ENCODE assay signal across 35 cellular contexts in the genomic region with DNA sequence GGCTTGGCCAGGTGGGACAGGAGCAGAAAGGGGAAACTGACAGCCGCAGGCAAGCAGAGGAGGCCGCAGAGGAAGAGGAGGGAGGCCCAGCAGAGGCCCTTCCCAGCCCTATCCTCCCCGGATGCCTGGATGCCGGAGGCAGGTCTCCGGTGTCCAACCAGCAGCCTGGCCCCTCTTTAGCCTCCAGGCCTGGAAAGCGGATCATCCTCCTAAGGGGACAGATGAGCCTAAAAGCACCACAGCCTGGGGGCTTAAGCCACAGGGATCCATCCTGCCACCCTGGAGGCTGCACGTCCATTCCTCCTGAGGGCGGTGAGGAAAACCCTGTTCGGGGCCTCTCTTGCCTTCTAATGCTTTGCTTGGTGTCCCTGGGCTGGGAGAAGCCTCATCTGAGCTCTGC.
"Had no signal": no experiment of that assay in that cellular context is flagged by ENCODE, and none has a peak within 500 bp of the region (broad histone marks: within the 10 kb centered on the region; RNA-seq: fewer than 3 reads in every experiment).

No MANE protein-coding gene starts in this region.

- H3K36me3 ChIP-seq: adrenal gland, breast epithelium had no signal

- H3K27ac ChIP-seq: adrenal gland, body of pancreas, breast epithelium, KMS-11, PC-9, RWPE1 had no signal

- H3K27me3 Mint-ChIP-seq: activated CD4-positive, alpha-beta T cell treated with anti-CD3 and anti-CD28 coated beads for 36 hours; activated CD4-positive, alpha-beta T cell treated with anti-CD3 and anti-CD28 coated beads, Interleukin-2, amount 10 ng/mL, durations not matched to agents 7 days and 5 days; activated naive CD4-positive, alpha-beta T cell treated with anti-CD3 and anti-CD28 coated beads, Interleukin-2, amount 50 U/mL, for 24 hours; activated T-cell treated with anti-CD3 and anti-CD28 coated beads, Interleukin-2, amount 50 U/mL, for 24 hours had no signal

- H3K4me2 ChIP-seq: KMS-11, PC-9 had no signal

- FAIRE-seq: astrocyte, RCC 7860 had no signal

- H3K27me3 ChIP-seq: adrenal gland, body of pancreas, breast epithelium had no signal

- H3K27ac Mint-ChIP-seq: activated CD4-positive, alpha-beta T cell treated with anti-CD3 and anti-CD28 coated beads for 36 hours; activated CD4-positive, alpha-beta T cell treated with anti-CD3 and anti-CD28 coated beads, Interleukin-2, amount 10 ng/mL, durations not matched to agents 7 days and 5 days; activated CD8-positive, alpha-beta T cell treated with anti-CD3 and anti-CD28 coated beads, Interleukin-2, amount 10 ng/mL, durations not matched to agents 7 days and 5 days; activated naive CD4-positive, alpha-beta T cell treated with anti-CD3 and anti-CD28 coated beads, Interleukin-2, amount 50 U/mL, for 24 hours; activated naive CD8-positive, alpha-beta T cell treated with anti-CD3 and anti-CD28 coated beads, Interleukin-2, amount 10 ng/mL, durations not matched to agents 7 days and 5 days; activated T-cell treated with anti-CD3 and anti-CD28 coated beads, Interleukin-2, amount 50 U/mL, for 24 hours; activated T-helper 2 cell treated with anti-CD3 and anti-CD28 coated beads, Interferon-gamma antibody, Interleukin-2, Interleukin-4, amounts not matched to agents 10 μg/mL and 5 μg/mL and 100 μg/mL, durations not matched to agents 14 hours and 24 hours and 36 hours had no signal

- ATAC-seq: activated CD4-positive, alpha-beta T cell treated with anti-CD3 and anti-CD28 coated beads for 36 hours; activated CD4-positive, CD25-positive, alpha-beta regulatory T cell treated with anti-CD3 and anti-CD28 coated beads, Interleukin-2, amount 50 U/mL, for 24 hours; activated CD8-positive, alpha-beta T cell treated with anti-CD3 and anti-CD28 coated beads, Interleukin-2, amount 10 ng/mL, durations not matched to agents 7 days and 5 days; body of pancreas; Right ventricle myocardium inferior had no signal

- H2AFZ ChIP-seq: PC-9 had no signal

- H3K4me1 Mint-ChIP-seq: activated CD4-positive, alpha-beta T cell treated with anti-CD3 and anti-CD28 coated beads for 36 hours; activated CD4-positive, alpha-beta T cell treated with anti-CD3 and anti-CD28 coated beads, Interleukin-2, amount 10 ng/mL, durations not matched to agents 7 days and 5 days; activated naive CD4-positive, alpha-beta T cell treated with anti-CD3 and anti-CD28 coated beads, Interleukin-2, amount 50 U/mL, for 24 hours; activated naive CD8-positive, alpha-beta T cell treated with anti-CD3 and anti-CD28 coated beads, Interleukin-2, amount 10 ng/mL, durations not matched to agents 7 days and 5 days had no signal

- H3K36me3 Mint-ChIP-seq: activated naive CD4-positive, alpha-beta T cell treated with anti-CD3 and anti-CD28 coated beads, Interleukin-2, amount 50 U/mL, for 24 hours; activated naive CD8-positive, alpha-beta T cell treated with anti-CD3 and anti-CD28 coated beads, Interleukin-2, amount 10 ng/mL, durations not matched to agents 7 days and 5 days had no signal

- H3K4me1 ChIP-seq: adrenal gland, breast epithelium had no signal

- H3K9ac ChIP-seq: KMS-11 had no signal

- H3K9me3 ChIP-seq: adrenal gland, breast epithelium had no signal

- H3K4me3 Mint-ChIP-seq: activated CD4-positive, alpha-beta T cell treated with anti-CD3 and anti-CD28 coated beads for 36 hours; activated CD4-positive, alpha-beta T cell treated with anti-CD3 and anti-CD28 coated beads, Interleukin-2, amount 10 ng/mL, durations not matched to agents 7 days and 5 days; activated CD8-positive, alpha-beta T cell treated with anti-CD3 and anti-CD28 coated beads, Interleukin-2, amount 10 ng/mL, durations not matched to agents 7 days and 5 days; activated naive CD4-positive, alpha-beta T cell treated with anti-CD3 and anti-CD28 coated beads, Interleukin-2, amount 50 U/mL, for 24 hours; activated naive CD8-positive, alpha-beta T cell treated with anti-CD3 and anti-CD28 coated beads, Interleukin-2, amount 10 ng/mL, durations not matched to agents 7 days and 5 days; activated T-cell treated with anti-CD3 and anti-CD28 coated beads, Interleukin-2, amount 50 U/mL, for 24 hours had no signal

- H3K4me3 ChIP-seq: adrenal gland, body of pancreas, breast epithelium, PC-9 had no signal

- DNase-seq: activated CD4-positive, alpha-beta T cell treated with anti-CD3 and anti-CD28 coated beads for 36 hours; activated CD4-positive, alpha-beta T cell treated with anti-CD3 and anti-CD28 coated beads, Interleukin-2, amount 10 ng/mL, durations not matched to agents 7 days and 5 days; activated CD4-positive, alpha-beta T cell treated with anti-CD3 and anti-CD28 coated beads, Interleukin-2, amount 50 U/mL, for 48 hours; activated CD8-positive, alpha-beta T cell treated with anti-CD3 and anti-CD28 coated beads, Interleukin-2, amount 10 ng/mL, durations not matched to agents 7 days and 5 days; activated gamma-delta T cell; activated naive CD4-positive, alpha-beta T cell treated with Interleukin-2 at 50 U/mL for 16 hours; activated naive CD8-positive, alpha-beta T cell treated with anti-CD3 and anti-CD28 coated beads, Interleukin-2, amount 10 ng/mL, durations not matched to agents 7 days and 5 days; activated T-cell treated with anti-CD3 and anti-CD28 coated beads, Interleukin-2, amount 50 U/mL, for 24 hours; adrenal gland; body of pancreas; MM.1S; MV-4-11; NCI-H1092; NCI-H1436 treated with DMSO at 0.1 percent for 48 hours; NCI-H187 treated with DMSO at 0.1 percent for 48 hours; NCI-H2081; NCI-H2171 treated with DMSO at 0.1 percent for 48 hours; NCI-H226; NCI-H446 treated with DMSO at 0.1 percent for 48 hours; NCI-H524; NCI-H69; NK-92 treated with Interleukin-12 subunit alpha and Interleukin-12 subunit beta, amount 100 ng/mL, for 24 hours; PC-9; SIG-M5; SW 1271; T1000 had no signal

- H3K9me3 Mint-ChIP-seq: activated CD4-positive, alpha-beta T cell treated with anti-CD3 and anti-CD28 coated beads, Interleukin-2, amount 10 ng/mL, durations not matched to agents 7 days and 5 days; activated naive CD4-positive, alpha-beta T cell treated with anti-CD3 and anti-CD28 coated beads, Interleukin-2, amount 50 U/mL, for 24 hours; activated naive CD8-positive, alpha-beta T cell treated with anti-CD3 and anti-CD28 coated beads, Interleukin-2, amount 10 ng/mL, durations not matched to agents 7 days and 5 days; activated T-cell treated with anti-CD3 and anti-CD28 coated beads, Interleukin-2, amount 50 U/mL, for 24 hours; activated T-helper 2 cell treated with anti-CD3 and anti-CD28 coated beads, Interferon-gamma antibody, Interleukin-2, Interleukin-4, amounts not matched to agents 10 μg/mL and 5 μg/mL and 100 μg/mL, durations not matched to agents 14 hours and 24 hours and 36 hours had no signal
